Comparison of ENCODE assay signal across 19 cellular contexts in genomic region chr14:79363291-79363690, GRCh38.
DNase-seq lines count a peak whose midpoint lies in the region; TF ChIP-seq lines count a peak whose summit lies in the region.
"Had no signal": no experiment of that assay in that cellular context is flagged by ENCODE, and none has a peak within 500 bp of the region (broad histone marks: within the 10 kb centered on the region; RNA-seq: fewer than 3 reads in every experiment).

No MANE protein-coding gene starts in this region.

- no peaks in the 10 kb centered on the region for H3K9me3 Mint-ChIP-seq in type B pancreatic cell

- no peak overlapping the region for H3K27ac Mint-ChIP-seq in type B pancreatic cell
- H3K27ac Mint-ChIP-seq: CD8-positive, alpha-beta memory T cell; T-helper 1 cell treated with Interleukin-12 subunit alpha and Interleukin-12 subunit beta and Interleukin-4 antibody, amounts not matched to agents 30 μg/mL and 1 μg/mL, for 36 hours had no signal

- DNase-seq in NCI-H1105 treated with DMSO at 0.1 percent for 48 hours (lab: John Stamatoyannopoulos, UW) = peak; percentile 14
- DNase-seq in NCI-H1105 (lab: John Stamatoyannopoulos, UW) = no peak
- peak; percentile 43 for DNase-seq in DMS53 (lab: John Stamatoyannopoulos, UW)
- peak; percentile 18 for DNase-seq in NCI-H510A (lab: John Stamatoyannopoulos, UW)
- DNase-seq in cerebellar cortex (ENCODE audit: low spot score) = peak; percentile 69
- no peak for DNase-seq in NCI-H146 (lab: John Stamatoyannopoulos, UW)
- DNase-seq in type B pancreatic cell (ENCODE audit: extremely low spot score, unreplicated experiment) = no peak
- DNase-seq in KBM-7 = no peak
- DNase-seq: 8988T; Calu3; CD8-positive, alpha-beta memory T cell; DMS79; NCI-H1092 treated with DMSO at 0.1 percent for 48 hours; NCI-H1694; NCI-H2081 treated with DMSO at 0.1 percent for 48 hours; NCI-H82; OCI-M1; T1000 had no signal

- no peaks in the 10 kb centered on the region for H3K4me1 Mint-ChIP-seq in type B pancreatic cell (ENCODE audit: unreplicated experiment)
- H3K4me1 Mint-ChIP-seq: CD8-positive, alpha-beta memory T cell had no signal

- in situ Hi-C loops in KBM-7 (cut with MboI; ENCODE audit: low pct_unique_long_range_greater_than_20kb, low sequenced_read_pairs) = no loop called here

- no peak overlapping the region for H3K4me3 Mint-ChIP-seq in type B pancreatic cell
- H3K4me3 Mint-ChIP-seq: CD8-positive, alpha-beta memory T cell; T-helper 1 cell treated with Interleukin-12 subunit alpha and Interleukin-12 subunit beta and Interleukin-4 antibody, amounts not matched to agents 30 μg/mL and 1 μg/mL, for 36 hours had no signal

- H3K36me3 Mint-ChIP-seq in type B pancreatic cell = peaks cover 4% of the 10 kb centered on the region
- H3K36me3 Mint-ChIP-seq: CD8-positive, alpha-beta memory T cell had no signal

- H3K27me3 Mint-ChIP-seq in type B pancreatic cell = no peaks in the 10 kb centered on the region
- H3K27me3 Mint-ChIP-seq: CD8-positive, alpha-beta memory T cell had no signal

- no peak for TF ChIP-seq CTCF in type B pancreatic cell (conservative IDR thresholded peaks at IDR 0.05)

Comparison
In these comparisons a context has a peak if more than half of its experiments do, and no peak if none do; other contexts are left out.
1. DNase-seq: peak in NCI-H1105 treated with DMSO at 0.1 percent for 48 hours (single experiment), DMS53 (single experiment), NCI-H510A (single experiment) and cerebellar cortex (single experiment); none in NCI-H1105 (single experiment), NCI-H146 (single experiment), type B pancreatic cell (single experiment) and KBM-7 (single experiment).